In genomic region chr16:4415538-4416199, GRCh38 we compare ENCODE assay signal across 8 cellular contexts. TPM values are rescaled to one million over a fixed set of nuclear protein-coding genes. Genes with fewer than 3 reads are reported as not detected.
DNase-seq lines count a peak whose midpoint lies in the region; ATAC-seq and TF ChIP-seq lines count a peak whose summit lies in the region.

No MANE protein-coding gene starts in this region.

- H3K4me3 Mint-ChIP-seq in activated naive CD8-positive, alpha-beta T cell treated with anti-CD3 and anti-CD28 coated beads, Interleukin-2, amount 10 ng/mL, durations not matched to agents 7 days and 5 days: peak overlapping the region; percentile 92

- peak overlapping the region; percentile 99 for H3K4me2 ChIP-seq in SK-N-SH

- H3K4me1 ChIP-seq in SK-N-SH (ENCODE audit: control insufficient read depth in 1 of 2, insufficient read depth in 2 of 2, low read depth in 1 of 2, low read length in 1 of 2): peaks cover 6 to 27% of the 10 kb centered on the region in 2 experiments; a peak in 1 of 4 replicates
- peaks cover 6 to 54% (median 38%) of the 10 kb centered on the region in 9 donors for H3K4me1 ChIP-seq in heart right ventricle

- H3K27me3 Mint-ChIP-seq in activated naive CD8-positive, alpha-beta T cell treated with anti-CD3 and anti-CD28 coated beads, Interleukin-2, amount 10 ng/mL, durations not matched to agents 7 days and 5 days: no peaks in the 10 kb centered on the region

- no peak for TF ChIP-seq RAD21 in SK-N-SH (IDR thresholded peaks at IDR 0.05; ENCODE audit: low read length)

- peaks cover 21% of the 10 kb centered on the region for H3K36me3 Mint-ChIP-seq in activated naive CD8-positive, alpha-beta T cell treated with anti-CD3 and anti-CD28 coated beads, Interleukin-2, amount 10 ng/mL, durations not matched to agents 7 days and 5 days

- WGBS in SK-N-SH (ENCODE audit: low lambda C conversion rate): 19% methylated on average over 17 of the region's 44 CpGs
- 2 to 3% methylated on average over 43 to 44 of the region's 44 CpGs for WGBS in heart right ventricle, 2 donors

- POLR2A ChIA-PET in SK-N-SH (lab: Yijun Ruan, JAX): interaction anchor here (2.1 kb wide), 1 partner anchor 23 kb away, joined by 10 read pairs; no protein-coding TSS in a partner anchor
- POLR2A ChIA-PET in activated naive CD8-positive, alpha-beta T cell treated with anti-CD3 and anti-CD28 coated beads, Interleukin-2, amount 10 ng/mL, durations not matched to agents 7 days and 5 days (lab: Charles Lee): interaction anchor here (0.8 to 4.2 kb wide), 14 partner anchors 11 to 353 kb away, joined by 3 to 41 read pairs (median 4); partner anchors contain the start of genes DNAJA3, HMOX2, NMRAL1 and PAM16

- H3K36me3 ChIP-seq in SK-N-SH (replicated peaks in 1 of 2; ENCODE audit: control insufficient read depth in 1 of 2, insufficient read depth in 2 of 2, low read length in 1 of 2) (peaks cover 0 to 6% of the 10 kb centered on the region in 2 experiments), heart right ventricle (peaks cover 0 to 28% (median 0%) of the 10 kb centered on the region in 9 donors)

- H3K27me3 ChIP-seq in SK-N-SH (ENCODE audit: insufficient read depth) (no peaks in the 10 kb centered on the region), heart right ventricle (no peaks in the 10 kb centered on the region)

- H3K27ac ChIP-seq in SK-N-SH (ENCODE audit: low read depth in 2 of 2, low read length in 1 of 2): peak overlapping the region; percentile 20 to 58; a peak in 2 of 4 replicates
- H3K27ac ChIP-seq in heart right ventricle: peak overlapping the region; percentile 56 to 95 (median 86)

- H3K9me2 ChIP-seq in SK-N-SH: no peaks in the 10 kb centered on the region

- CTCF ChIA-PET in SK-N-SH (lab: Yijun Ruan, JAX): interaction anchor here (0.9 to 13.6 kb wide), 7 partner anchors 13 to 91 kb away, joined by 3 to 189 read pairs (median 4); no protein-coding TSS in a partner anchor

- H4K20me1 ChIP-seq in SK-N-SH (ENCODE audit: insufficient read depth): peaks cover 7% of the 10 kb centered on the region; the same call in 1 of the 2 replicates

- intact Hi-C loops in heart right ventricle (cut with DNase I): loop anchor here in 1 of 10 donors (5.0 kb wide), 1 partner anchor 233 kb away; no protein-coding TSS in a partner anchor
- intact Hi-C loops in posterior vena cava (cut with DNase I): loop anchor here in 1 of 2 donors (10.0 kb wide), 1 partner anchor 141 kb away; the partner anchor contains the start of gene TFAP4

- no peak for TF ChIP-seq EP300 in SK-N-SH (IDR thresholded peaks at IDR 0.05; ENCODE audit: borderline replicate concordance in 1 of 2, low read depth in 1 of 2, low read length in 1 of 2)

- peaks cover 29% of the 10 kb centered on the region; the same call in 1 of the 2 replicates for H3K79me2 ChIP-seq in SK-N-SH (ENCODE audit: insufficient read depth)

- peak overlapping the region; percentile 80; the same call in 1 of the 2 replicates for H2AFZ ChIP-seq in SK-N-SH (ENCODE audit: low read depth)

- peak overlapping the region; percentile 96 for H3K27ac Mint-ChIP-seq in activated naive CD8-positive, alpha-beta T cell treated with anti-CD3 and anti-CD28 coated beads, Interleukin-2, amount 10 ng/mL, durations not matched to agents 7 days and 5 days

- H3K9me3 ChIP-seq in SK-N-SH (no peaks in the 10 kb centered on the region), heart right ventricle (no peaks in the 10 kb centered on the region)

- DNase-seq in Daoy (ENCODE audit: low read depth) (peak; percentile 39), SK-N-SH (peak; percentile 77), heart right ventricle (peak in 1 of 2 donors; percentile 54), posterior vena cava (ENCODE audit: low spot score) (peak; percentile 88), cortex of kidney (lab: John Stamatoyannopoulos, UW) (no peak), HK-2 (ENCODE audit: unreplicated experiment) (no peak)
- DNase-seq in activated naive CD8-positive, alpha-beta T cell treated with anti-CD3 and anti-CD28 coated beads, Interleukin-2, amount 10 ng/mL, durations not matched to agents 7 days and 5 days: peak; percentile 80

- peaks cover 26% of the 10 kb centered on the region for H3K4me1 Mint-ChIP-seq in activated naive CD8-positive, alpha-beta T cell treated with anti-CD3 and anti-CD28 coated beads, Interleukin-2, amount 10 ng/mL, durations not matched to agents 7 days and 5 days

- no peaks in the 10 kb centered on the region for H3K9me3 Mint-ChIP-seq in activated naive CD8-positive, alpha-beta T cell treated with anti-CD3 and anti-CD28 coated beads, Interleukin-2, amount 10 ng/mL, durations not matched to agents 7 days and 5 days

- TF ChIP-seq CTCF in SK-N-SH (IDR thresholded peaks at IDR 0.05): no peak
- no peak for TF ChIP-seq CTCF in heart right ventricle (IDR thresholded peaks at IDR 0.05)

- peak overlapping the region; percentile 82 for H3K9ac ChIP-seq in SK-N-SH

- ATAC-seq in HG02571 (IDR thresholded peaks at IDR 0.05; ENCODE audit: unreplicated experiment): peak; percentile 15
- peak; percentile 16 for ATAC-seq in activated naive CD8-positive, alpha-beta T cell treated with anti-CD3 and anti-CD28 coated beads, Interleukin-2, amount 10 ng/mL, durations not matched to agents 7 days and 5 days (ENCODE audit: low read depth)
- ATAC-seq in heart right ventricle: peak; percentile 5 to 32 (median 18)

- peaks cover 3% of the 10 kb centered on the region for H3F3A ChIP-seq in SK-N-SH (replicated peaks; ENCODE audit: insufficient read depth)

- peak overlapping the region; percentile 78 to 87 for H3K4me3 ChIP-seq in SK-N-SH (ENCODE audit: low read depth in 2 of 2, low read length in 1 of 2)
- peak overlapping the region; percentile 77 to 99 (median 94) for H3K4me3 ChIP-seq in heart right ventricle

TF ChIP-seq in SK-N-SH, 30 proteins besides CTCF, POLR2A, EP300 and RAD21 (continues in another document):
- TF ChIP-seq, protein P1, sequence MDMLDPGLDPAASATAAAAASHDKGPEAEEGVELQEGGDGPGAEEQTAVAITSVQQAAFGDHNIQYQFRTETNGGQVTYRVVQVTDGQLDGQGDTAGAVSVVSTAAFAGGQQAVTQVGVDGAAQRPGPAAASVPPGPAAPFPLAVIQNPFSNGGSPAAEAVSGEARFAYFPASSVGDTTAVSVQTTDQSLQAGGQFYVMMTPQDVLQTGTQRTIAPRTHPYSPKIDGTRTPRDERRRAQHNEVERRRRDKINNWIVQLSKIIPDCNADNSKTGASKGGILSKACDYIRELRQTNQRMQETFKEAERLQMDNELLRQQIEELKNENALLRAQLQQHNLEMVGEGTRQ (IDR thresholded peaks at IDR 0.05; ENCODE audit: borderline replicate concordance, low read depth, low read length): no peak
- TF ChIP-seq YY1 (IDR thresholded peaks at IDR 0.05; ENCODE audit: low read depth) (no peak), MXI1 (IDR thresholded peaks at IDR 0.05; ENCODE audit: low read depth, low read length) (no peak), POLR2AphosphoS5 (IDR thresholded peaks at IDR 0.05; ENCODE audit: low read depth, low read length) (no peak), CHD2 (IDR thresholded peaks at IDR 0.05; ENCODE audit: low read length, partially characterized antibody) (no peak)
- TF ChIP-seq, protein P2, sequence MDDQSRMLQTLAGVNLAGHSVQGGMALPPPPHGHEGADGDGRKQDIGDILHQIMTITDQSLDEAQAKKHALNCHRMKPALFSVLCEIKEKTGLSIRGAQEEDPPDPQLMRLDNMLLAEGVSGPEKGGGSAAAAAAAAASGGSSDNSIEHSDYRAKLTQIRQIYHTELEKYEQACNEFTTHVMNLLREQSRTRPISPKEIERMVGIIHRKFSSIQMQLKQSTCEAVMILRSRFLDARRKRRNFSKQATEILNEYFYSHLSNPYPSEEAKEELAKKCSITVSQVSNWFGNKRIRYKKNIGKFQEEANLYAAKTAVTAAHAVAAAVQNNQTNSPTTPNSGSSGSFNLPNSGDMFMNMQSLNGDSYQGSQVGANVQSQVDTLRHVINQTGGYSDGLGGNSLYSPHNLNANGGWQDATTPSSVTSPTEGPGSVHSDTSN (IDR thresholded peaks at IDR 0.05): no peak

RNA-seq across cellular contexts. Expression of gene CORO7, which starts 0.7 kb away (rescaled TPM):
- total RNA-seq in Daoy (2014; rRNA removed; shearing (Covaris generic)): 7.0 and 11.3 TPM in 2 replicates
- polyA plus RNA-seq in SK-N-SH (2012; rRNA removed): 21.9 and 25.8 TPM in 2 replicates
- polyA plus RNA-seq in SK-N-SH (2012; cell fraction: cytosol; rRNA removed): 6.6 and 7.3 TPM in 2 replicates
- 166 and 305 TPM in 2 replicates for polyA plus RNA-seq in SK-N-SH (2012; cell fraction: nucleus; rRNA removed)
- total RNA-seq in activated naive CD8-positive, alpha-beta T cell treated with anti-CD3 and anti-CD28 coated beads, Interleukin-2, amount 10 ng/mL, durations not matched to agents 7 days and 5 days: 100 to 1,000 TPM; 168 to 186 TPM
- total RNA-seq in heart right ventricle: 10 to 100 TPM in 5 of 10 donors, 1 to 10 TPM in 5; 6.5 to 21.8 (median 10.1) TPM
- 10 to 100 TPM; 11.9 to 17.0 TPM for polyA plus RNA-seq in heart right ventricle
- total RNA-seq in posterior vena cava: 10 to 100 TPM; 28.5 to 29.5 TPM

RNA-seq across cellular contexts. Expression of gene DNAJA3, which starts 10.0 kb away (rescaled TPM):
- 54.8 and 73.9 TPM in 2 replicates for total RNA-seq in Daoy (2014; rRNA removed; shearing (Covaris generic))
- polyA plus RNA-seq in SK-N-SH (2012; rRNA removed) (48.7 and 52.6 TPM in 2 replicates), heart right ventricle (10 to 100 TPM; 29.0 to 52.1 TPM)
- polyA plus RNA-seq in SK-N-SH (2012; cell fraction: cytosol; rRNA removed): 34.6 and 46.2 TPM in 2 replicates
- polyA plus RNA-seq in SK-N-SH (2012; cell fraction: nucleus; rRNA removed): 88.0 and 107 TPM in 2 replicates
- total RNA-seq in activated naive CD8-positive, alpha-beta T cell treated with anti-CD3 and anti-CD28 coated beads, Interleukin-2, amount 10 ng/mL, durations not matched to agents 7 days and 5 days: 10 to 100 TPM; 52.2 to 62.2 TPM
- total RNA-seq in heart right ventricle (10 to 100 TPM; 51.4 to 76.7 (median 72.5) TPM), posterior vena cava (10 to 100 TPM; 22.4 to 23.6 TPM)

RNA-seq across cellular contexts. Expression of gene VASN, which starts 44.0 kb away (rescaled TPM):
- total RNA-seq in Daoy (2014; rRNA removed; shearing (Covaris generic)): 22.1 and 25.1 TPM in 2 replicates
- polyA plus RNA-seq in SK-N-SH (2012; rRNA removed) (11.4 and 37.4 TPM in 2 replicates), heart right ventricle (10 to 100 TPM in 1 of 2 donors, 1 to 10 TPM in 1; 7.7 to 27.9 TPM)
- polyA plus RNA-seq in SK-N-SH (2012; cell fraction: cytosol; rRNA removed): 14.5 and 28.9 TPM in 2 replicates
- polyA plus RNA-seq in SK-N-SH (2012; cell fraction: nucleus; rRNA removed): 42.9 and 52.9 TPM in 2 replicates
- under 1 TPM; 0.11 to 0.20 TPM for total RNA-seq in activated naive CD8-positive, alpha-beta T cell treated with anti-CD3 and anti-CD28 coated beads, Interleukin-2, amount 10 ng/mL, durations not matched to agents 7 days and 5 days
- total RNA-seq in heart right ventricle (10 to 100 TPM in 1 of 10 donors, 1 to 10 TPM in 9; 3.1 to 14.7 (median 5.8) TPM), posterior vena cava (10 to 100 TPM; 67.1 to 89.3 TPM)

RNA-seq across cellular contexts. Expression of gene NMRAL1, which starts 58.8 kb away (rescaled TPM):
- 26.5 and 53.5 TPM in 2 replicates for total RNA-seq in Daoy (2014; rRNA removed; shearing (Covaris generic))
- polyA plus RNA-seq in SK-N-SH (2012; rRNA removed): 99.9 and 102 TPM in 2 replicates
- 50.3 and 72.4 TPM in 2 replicates for polyA plus RNA-seq in SK-N-SH (2012; cell fraction: cytosol; rRNA removed)
- polyA plus RNA-seq in SK-N-SH (2012; cell fraction: nucleus; rRNA removed): 97.1 and 185 TPM in 2 replicates
- 10 to 100 TPM; 64.5 to 64.6 TPM for total RNA-seq in activated naive CD8-positive, alpha-beta T cell treated with anti-CD3 and anti-CD28 coated beads, Interleukin-2, amount 10 ng/mL, durations not matched to agents 7 days and 5 days
- 10 to 100 TPM in 9 of 10 donors, 1 to 10 TPM in 1; 9.5 to 36.1 (median 27.4) TPM for total RNA-seq in heart right ventricle
- 10 to 100 TPM; 30.7 to 46.5 TPM for polyA plus RNA-seq in heart right ventricle
- total RNA-seq in posterior vena cava: 10 to 100 TPM; 18.8 to 25.3 TPM

Comparison
In these comparisons a context has a peak if more than half of its experiments do, and no peak if none do; other contexts are left out.
1. DNase-seq: peak in Daoy (single experiment), SK-N-SH (single experiment), activated naive CD8-positive, alpha-beta T cell treated with anti-CD3 and anti-CD28 coated beads, Interleukin-2, amount 10 ng/mL, durations not matched to agents 7 days and 5 days (single experiment) and posterior vena cava (single experiment); none in cortex of kidney (single experiment) and HK-2 (single experiment).
2. RNA of gene CORO7, which starts 0.7 kb away (total RNA-seq): 168 to 186 TPM in activated naive CD8-positive, alpha-beta T cell treated with anti-CD3 and anti-CD28 coated beads, Interleukin-2, amount 10 ng/mL, durations not matched to agents 7 days and 5 days; 28.5 to 29.5 TPM in posterior vena cava, 6.5 to 21.8 TPM in heart right ventricle and 7.0 to 11.3 TPM in Daoy; every median in the first group is over 4 times any median in the second.
3. Peak in every context shown above with its lines, with median percentiles within 50 percentile points of each other: ATAC-seq.